Comparison of ENCODE assay signal across 2 cellular contexts in the genomic region with DNA sequence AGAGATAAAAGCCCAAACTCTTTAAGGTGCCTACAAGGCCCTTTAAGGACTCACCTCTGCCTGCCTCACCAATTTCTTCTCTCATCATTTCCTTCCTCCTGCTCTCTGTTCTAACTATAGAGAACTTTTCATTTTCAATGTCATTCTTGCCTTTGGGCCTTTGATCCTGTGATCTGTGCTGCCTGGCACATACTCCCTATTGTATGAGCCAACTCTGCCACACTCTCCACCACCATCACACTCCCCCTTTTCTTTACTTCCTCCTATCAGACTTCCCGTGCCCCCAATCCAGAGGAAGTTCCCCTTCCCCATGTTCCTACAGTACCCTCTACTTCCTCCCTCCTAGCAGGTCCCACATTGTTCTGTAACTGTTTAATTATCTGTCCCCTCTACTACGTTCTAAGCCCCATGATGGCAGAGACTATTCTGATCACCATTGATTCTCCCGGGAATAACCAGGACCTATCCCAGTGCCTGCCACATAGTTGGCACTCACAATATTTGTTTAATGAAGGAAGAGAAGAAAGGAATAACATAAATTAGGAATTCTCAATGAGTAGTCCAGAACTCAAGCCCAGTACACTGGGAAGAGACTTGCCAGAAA.
TF ChIP-seq lines count a peak whose summit lies in the region.

No MANE protein-coding gene starts in this region.

TF ChIP-seq in liver, 16 proteins besides CTCF, POLR2A, EP300 and RAD21:
- TF ChIP-seq RXRA (IDR thresholded peaks at IDR 0.05) (no peak), REST (IDR thresholded peaks at IDR 0.05) (no peak), EGR1 (IDR thresholded peaks at IDR 0.05; ENCODE audit: low read depth in 2 of 2) (no peak), SP1 (IDR thresholded peaks at IDR 0.05) (no peak), HNF4A (conservative IDR thresholded peaks at IDR 0.05) (no peak), MAX (IDR thresholded peaks at IDR 0.05) (no peak), FOXA2 (IDR thresholded peaks at IDR 0.05) (no peak), YY1 (IDR thresholded peaks at IDR 0.05) (no peak), TAF1 (conservative IDR thresholded peaks at IDR 0.05) (no peak)
- TF ChIP-seq, protein P1, sequence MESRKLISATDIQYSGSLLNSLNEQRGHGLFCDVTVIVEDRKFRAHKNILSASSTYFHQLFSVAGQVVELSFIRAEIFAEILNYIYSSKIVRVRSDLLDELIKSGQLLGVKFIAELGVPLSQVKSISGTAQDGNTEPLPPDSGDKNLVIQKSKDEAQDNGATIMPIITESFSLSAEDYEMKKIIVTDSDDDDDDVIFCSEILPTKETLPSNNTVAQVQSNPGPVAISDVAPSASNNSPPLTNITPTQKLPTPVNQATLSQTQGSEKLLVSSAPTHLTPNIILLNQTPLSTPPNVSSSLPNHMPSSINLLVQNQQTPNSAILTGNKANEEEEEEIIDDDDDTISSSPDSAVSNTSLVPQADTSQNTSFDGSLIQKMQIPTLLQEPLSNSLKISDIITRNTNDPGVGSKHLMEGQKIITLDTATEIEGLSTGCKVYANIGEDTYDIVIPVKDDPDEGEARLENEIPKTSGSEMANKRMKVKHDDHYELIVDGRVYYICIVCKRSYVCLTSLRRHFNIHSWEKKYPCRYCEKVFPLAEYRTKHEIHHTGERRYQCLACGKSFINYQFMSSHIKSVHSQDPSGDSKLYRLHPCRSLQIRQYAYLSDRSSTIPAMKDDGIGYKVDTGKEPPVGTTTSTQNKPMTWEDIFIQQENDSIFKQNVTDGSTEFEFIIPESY (IDR thresholded peaks at IDR 0.05): no peak
TF ChIP-seq in liver: peak in this region for 0.

TF ChIP-seq in HepG2, 621 proteins besides CTCF, POLR2A, EP300 and RAD21:
- no peak for TF ChIP-seq TCF7L2 (IDR thresholded peaks at IDR 0.05; ENCODE audit: low read depth, low read length)
TF ChIP-seq in HepG2: peak in this region for 0.
